In genomic region chr15:41788262-41788661, GRCh38 we compare ENCODE assay signal across 19 cellular contexts.
"Had no signal": no experiment of that assay in that cellular context is flagged by ENCODE, and none has a peak within 500 bp of the region (broad histone marks: within the 10 kb centered on the region; RNA-seq: fewer than 3 reads in every experiment).

No MANE protein-coding gene starts in this region.

- H3K27me3 ChIP-seq: ascending aorta, dorsolateral prefrontal cortex, suprapubic skin, upper lobe of left lung had no signal

- ATAC-seq: activated CD4-positive, CD25-positive, alpha-beta regulatory T cell treated with anti-CD3 and anti-CD28 coated beads, Interleukin-2, amount 50 U/mL, for 24 hours; activated T-helper 17 cell treated with anti-CD3 and anti-CD28 coated beads, Interleukin-2, amount 50 U/mL, for 72 hours; left ventricle myocardium superior; right cardiac atrium had no signal

- H3K9me3 ChIP-seq: ascending aorta, suprapubic skin, upper lobe of left lung had no signal

- H3K27ac ChIP-seq: ascending aorta, upper lobe of left lung had no signal

- H3K36me3 ChIP-seq: ascending aorta, suprapubic skin, upper lobe of left lung had no signal

- H3K9me3 Mint-ChIP-seq: activated T-helper 17 cell treated with anti-CD3 and anti-CD28 coated beads, Interleukin-2, amount 50 U/mL, for 72 hours; endodermal cell; nephron had no signal

- H3K27me3 Mint-ChIP-seq: activated T-helper 17 cell treated with anti-CD3 and anti-CD28 coated beads, Interleukin-2, amount 50 U/mL, for 72 hours; progenitor cell of endocrine pancreas had no signal

- H3K4me3 ChIP-seq: ascending aorta, dorsolateral prefrontal cortex, skin epidermis, suprapubic skin, upper lobe of left lung had no signal

- H3K27ac Mint-ChIP-seq: activated T-helper 17 cell treated with anti-CD3 and anti-CD28 coated beads, Interleukin-2, amount 50 U/mL, for 72 hours; endodermal cell; nephron; progenitor cell of endocrine pancreas had no signal

- H3K4me3 Mint-ChIP-seq: activated T-helper 17 cell treated with anti-CD3 and anti-CD28 coated beads, Interleukin-2, amount 50 U/mL, for 72 hours; endodermal cell; nephron had no signal

- DNase-seq: activated naive CD4-positive, alpha-beta T cell treated with Interleukin-2 at 50 U/mL for 16 hours; dorsolateral prefrontal cortex; endodermal cell; islet precursor cell; left ventricle myocardium superior; mesendoderm; occipital lobe; right cardiac atrium; stimulated activated CD4-positive, alpha-beta T cell treated with anti-CD3 and anti-CD28 coated beads, Interleukin-15, amount 100 ng/mL, for 24 hours; stimulated activated CD4-positive, alpha-beta T cell treated with anti-CD3 and anti-CD28 coated beads, Interleukin-4, amount 100 ng/mL, for 24 hours; stimulated activated naive CD4-positive, alpha-beta T cell treated with Interleukin-2 at 50 U/mL for 16 hours; upper lobe of left lung had no signal
